25 cellular contexts compared by ENCODE assay signal in the genomic region with DNA sequence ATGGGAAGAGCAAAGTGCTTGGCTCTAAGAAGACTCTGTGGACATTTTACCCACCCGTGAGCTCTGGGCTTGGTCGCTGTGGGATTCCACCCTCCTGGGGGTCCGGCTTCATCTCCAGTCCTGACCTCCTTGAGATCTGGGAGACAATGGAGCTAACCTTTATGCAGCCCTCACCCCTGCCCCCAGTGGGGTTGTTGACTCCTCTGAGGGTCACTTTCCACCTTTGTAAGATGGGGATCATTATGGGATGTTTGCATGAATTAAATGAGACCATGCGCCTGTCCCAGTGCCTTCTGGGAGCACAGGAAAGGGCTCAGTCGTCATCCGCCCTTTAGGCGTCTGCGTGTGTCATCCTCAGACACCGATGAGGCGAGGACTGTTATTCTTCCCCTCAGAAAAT.
"Had no signal": no experiment of that assay in that cellular context is flagged by ENCODE, and none has a peak within 500 bp of the region (broad histone marks: within the 10 kb centered on the region; RNA-seq: fewer than 3 reads in every experiment).

No MANE protein-coding gene starts in this region.

- H3K27ac Mint-ChIP-seq: activated CD4-positive, alpha-beta T cell treated with anti-CD3 and anti-CD28 coated beads for 36 hours; activated CD4-positive, alpha-beta T cell treated with anti-CD3 and anti-CD28 coated beads, Interleukin-2, amount 10 ng/mL, durations not matched to agents 24 days and 14 days; activated CD8-positive, alpha-beta memory T cell treated with anti-CD3 and anti-CD28 coated beads, Interleukin-2, amount 10 ng/mL, durations not matched to agents 7 days and 5 days; activated CD8-positive, alpha-beta T cell treated with anti-CD3 and anti-CD28 coated beads, Interleukin-2, amount 10 ng/mL, durations not matched to agents 7 days and 5 days; activated naive CD4-positive, alpha-beta T cell treated with anti-CD3 and anti-CD28 coated beads for 36 hours; activated naive CD4-positive, alpha-beta T cell treated with anti-CD3 and anti-CD28 coated beads, Interleukin-2, amount 50 U/mL, for 24 hours; activated naive CD8-positive, alpha-beta T cell treated with anti-CD3 and anti-CD28 coated beads for 36 hours; activated naive CD8-positive, alpha-beta T cell treated with anti-CD3 and anti-CD28 coated beads, Interleukin-2, amount 50 U/mL, for 24 hours; activated T-helper 1 cell treated with anti-CD3 and anti-CD28 coated beads, Interleukin-12 subunit alpha, Interleukin-12 subunit beta, Interleukin-2, Interleukin-4 antibody, amounts not matched to agents 30 ng/mL and 10 ng/mL and 1 ng/mL, durations not matched to agents 14 hours and 24 hours and 36 hours; activated T-helper 2 cell treated with anti-CD3 and anti-CD28 coated beads, Interferon-gamma antibody, Interleukin-2, Interleukin-4, amounts not matched to agents 10 μg/mL and 5 μg/mL and 100 μg/mL, durations not matched to agents 14 hours and 24 hours and 36 hours; endodermal cell had no signal

- H3K36me3 Mint-ChIP-seq: activated naive CD4-positive, alpha-beta T cell treated with anti-CD3 and anti-CD28 coated beads, Interleukin-2, amount 50 U/mL, for 24 hours; activated naive CD8-positive, alpha-beta T cell treated with anti-CD3 and anti-CD28 coated beads for 36 hours had no signal

- H3K27me3 Mint-ChIP-seq: activated naive CD8-positive, alpha-beta T cell treated with anti-CD3 and anti-CD28 coated beads for 36 hours; activated naive CD8-positive, alpha-beta T cell treated with anti-CD3 and anti-CD28 coated beads, Interleukin-2, amount 50 U/mL, for 24 hours had no signal

- DNase-seq: activated CD4-positive, alpha-beta T cell treated with anti-CD3 and anti-CD28 coated beads for 36 hours; activated CD4-positive, alpha-beta T cell treated with anti-CD3 and anti-CD28 coated beads, Interleukin-2, amount 10 ng/mL, durations not matched to agents 24 days and 14 days; activated CD4-positive, alpha-beta T cell treated with anti-CD3 and anti-CD28 coated beads, Interleukin-2, amount 50 U/mL, for 48 hours; activated CD4-positive, CD25-positive, alpha-beta regulatory T cell; activated CD4-positive, CD25-positive, alpha-beta regulatory T cell treated with anti-CD3 and anti-CD28 coated beads, Interleukin-2, amount 50 U/mL, for 72 hours; activated CD8-positive, alpha-beta memory T cell treated with anti-CD3 and anti-CD28 coated beads, Interleukin-2, amount 10 ng/mL, durations not matched to agents 7 days and 5 days; activated CD8-positive, alpha-beta memory T cell treated with anti-CD3 and anti-CD28 coated beads, Interleukin-2, amount 50 U/mL, for 4 hours; activated CD8-positive, alpha-beta T cell treated with anti-CD3 and anti-CD28 coated beads, Interleukin-2, amount 10 ng/mL, durations not matched to agents 7 days and 5 days; activated effector memory CD4-positive, alpha-beta T cell treated with anti-CD3 and anti-CD28 coated beads, Interleukin-2, amount 50 U/mL, for 16 hours; activated naive CD4-positive, alpha-beta T cell treated with anti-CD3 and anti-CD28 coated beads for 36 hours; activated naive CD8-positive, alpha-beta T cell treated with anti-CD3 and anti-CD28 coated beads for 36 hours; activated naive CD8-positive, alpha-beta T cell treated with anti-CD3 and anti-CD28 coated beads, Interleukin-2, amount 50 U/mL, for 24 hours; activated T-cell treated with anti-CD3 and anti-CD28 coated beads, Interleukin-2, amount 50 U/mL, for 1 hour; activated T-cell treated with anti-CD3 and anti-CD28 coated beads, Interleukin-2, amount 50 U/mL, for 48 hours; adrenal gland; aorta; body of pancreas; effector memory CD4-positive, alpha-beta T cell; endodermal cell; foreskin fibroblast; T-helper 2 cell had no signal

- ATAC-seq: activated CD4-positive, alpha-beta T cell treated with anti-CD3 and anti-CD28 coated beads for 36 hours; activated CD8-positive, alpha-beta memory T cell treated with anti-CD3 and anti-CD28 coated beads, Interleukin-2, amount 10 ng/mL, durations not matched to agents 7 days and 5 days; activated CD8-positive, alpha-beta T cell treated with anti-CD3 and anti-CD28 coated beads, Interleukin-2, amount 10 ng/mL, durations not matched to agents 7 days and 5 days; activated naive CD8-positive, alpha-beta T cell treated with anti-CD3 and anti-CD28 coated beads, Interleukin-2, amount 50 U/mL, for 24 hours; esophagus mucosa had no signal

- H3K9me3 Mint-ChIP-seq: activated naive CD4-positive, alpha-beta T cell treated with anti-CD3 and anti-CD28 coated beads for 36 hours; activated naive CD4-positive, alpha-beta T cell treated with anti-CD3 and anti-CD28 coated beads, Interleukin-2, amount 50 U/mL, for 24 hours; activated naive CD8-positive, alpha-beta T cell treated with anti-CD3 and anti-CD28 coated beads for 36 hours; activated naive CD8-positive, alpha-beta T cell treated with anti-CD3 and anti-CD28 coated beads, Interleukin-2, amount 50 U/mL, for 24 hours; activated T-helper 1 cell treated with anti-CD3 and anti-CD28 coated beads, Interleukin-12 subunit alpha, Interleukin-12 subunit beta, Interleukin-2, Interleukin-4 antibody, amounts not matched to agents 30 ng/mL and 10 ng/mL and 1 ng/mL, durations not matched to agents 14 hours and 24 hours and 36 hours; activated T-helper 2 cell treated with anti-CD3 and anti-CD28 coated beads, Interferon-gamma antibody, Interleukin-2, Interleukin-4, amounts not matched to agents 10 μg/mL and 5 μg/mL and 100 μg/mL, durations not matched to agents 14 hours and 24 hours and 36 hours; endodermal cell had no signal

- H3K4me1 Mint-ChIP-seq: activated CD4-positive, alpha-beta T cell treated with anti-CD3 and anti-CD28 coated beads for 36 hours; activated naive CD4-positive, alpha-beta T cell treated with anti-CD3 and anti-CD28 coated beads, Interleukin-2, amount 50 U/mL, for 24 hours; activated naive CD8-positive, alpha-beta T cell treated with anti-CD3 and anti-CD28 coated beads for 36 hours; activated naive CD8-positive, alpha-beta T cell treated with anti-CD3 and anti-CD28 coated beads, Interleukin-2, amount 50 U/mL, for 24 hours; endodermal cell had no signal

- H3K4me3 Mint-ChIP-seq: activated CD4-positive, alpha-beta T cell treated with anti-CD3 and anti-CD28 coated beads for 36 hours; activated CD4-positive, alpha-beta T cell treated with anti-CD3 and anti-CD28 coated beads, Interleukin-2, amount 10 ng/mL, durations not matched to agents 24 days and 14 days; activated CD8-positive, alpha-beta memory T cell treated with anti-CD3 and anti-CD28 coated beads, Interleukin-2, amount 10 ng/mL, durations not matched to agents 7 days and 5 days; activated CD8-positive, alpha-beta T cell treated with anti-CD3 and anti-CD28 coated beads, Interleukin-2, amount 10 ng/mL, durations not matched to agents 7 days and 5 days; activated naive CD4-positive, alpha-beta T cell treated with anti-CD3 and anti-CD28 coated beads for 36 hours; activated naive CD4-positive, alpha-beta T cell treated with anti-CD3 and anti-CD28 coated beads, Interleukin-2, amount 50 U/mL, for 24 hours; activated naive CD8-positive, alpha-beta T cell treated with anti-CD3 and anti-CD28 coated beads for 36 hours; activated naive CD8-positive, alpha-beta T cell treated with anti-CD3 and anti-CD28 coated beads, Interleukin-2, amount 50 U/mL, for 24 hours; activated T-helper 1 cell treated with anti-CD3 and anti-CD28 coated beads, Interleukin-12 subunit alpha, Interleukin-12 subunit beta, Interleukin-2, Interleukin-4 antibody, amounts not matched to agents 30 ng/mL and 10 ng/mL and 1 ng/mL, durations not matched to agents 14 hours and 24 hours and 36 hours; endodermal cell had no signal
